In the genomic region with DNA sequence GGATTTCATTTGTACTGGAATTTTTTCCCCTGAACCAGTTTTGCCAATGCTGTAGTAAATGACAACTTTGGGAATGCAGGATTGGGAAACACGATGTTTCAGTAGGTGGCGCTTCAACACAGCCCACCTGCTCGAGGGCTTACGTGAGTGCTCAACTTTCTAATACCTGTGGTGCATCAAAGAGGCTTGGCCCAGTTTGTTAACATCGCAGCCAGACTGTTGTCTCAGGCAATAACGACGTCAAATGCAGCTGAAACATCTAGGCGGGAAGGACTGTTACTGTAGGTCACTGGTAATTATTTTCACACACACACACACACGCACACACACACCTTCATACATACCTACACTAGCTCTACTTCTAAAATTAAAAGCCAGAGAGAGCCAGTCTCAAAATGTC, we compare ENCODE assay signal across 9 cellular contexts.
DNase-seq lines count a peak whose midpoint lies in the region; ATAC-seq, FAIRE-seq and TF ChIP-seq lines count a peak whose summit lies in the region.
"Had no signal": no experiment of that assay in that cellular context is flagged by ENCODE, and none has a peak within 500 bp of the region (broad histone marks: within the 10 kb centered on the region; RNA-seq: fewer than 3 reads in every experiment).

No MANE protein-coding gene starts in this region.

- peak; percentile 73 for TF ChIP-seq RAD21 in SK-N-SH (IDR thresholded peaks at IDR 0.05; ENCODE audit: low read length)

- WGBS in SK-N-SH (ENCODE audit: low lambda C conversion rate): 2% methylated on average over 9 of the region's 9 CpGs

- H3K4me2 ChIP-seq in SK-N-SH: no peak overlapping the region

- no peak overlapping the region for H2AFZ ChIP-seq in SK-N-SH (ENCODE audit: low read depth)

- POLR2A ChIA-PET in SK-N-SH (lab: Yijun Ruan, JAX): no interaction called here

- FAIRE-seq in urothelium cell line (lab: Jason Lieb, UNC): no peak

- H3K4me3 ChIP-seq in LNCaP clone FGC (ENCODE audit: low read depth, low read length): no peak overlapping the region
- H3K4me3 ChIP-seq in SK-N-SH (ENCODE audit: low read depth in 2 of 2, low read length in 1 of 2): no peak overlapping the region
- H3K4me3 ChIP-seq: HAP-1 had no signal

- no peaks in the 10 kb centered on the region; a peak in 1 of 4 replicates for H3K4me1 ChIP-seq in SK-N-SH (ENCODE audit: control insufficient read depth in 1 of 2, insufficient read depth in 2 of 2, low read depth in 1 of 2, low read length in 1 of 2)
- H3K4me1 ChIP-seq: HAP-1 had no signal

- intact Hi-C loops in left ventricle myocardium superior (cut with micrococcal nuclease): loop anchor here (5.0 kb wide), 1 partner anchor 161 kb away; no protein-coding TSS in a partner anchor

- H3K27me3 ChIP-seq in SK-N-SH (ENCODE audit: insufficient read depth): no peaks in the 10 kb centered on the region

- no peaks in the 10 kb centered on the region for H4K20me1 ChIP-seq in SK-N-SH (ENCODE audit: insufficient read depth)

- H3K36me3 ChIP-seq in SK-N-SH (replicated peaks in 1 of 2; ENCODE audit: control insufficient read depth in 1 of 2, insufficient read depth in 2 of 2, low read length in 1 of 2): no peaks in the 10 kb centered on the region
- H3K36me3 ChIP-seq: HAP-1 had no signal

- H3F3A ChIP-seq in SK-N-SH (replicated peaks; ENCODE audit: insufficient read depth): no peaks in the 10 kb centered on the region

- TF ChIP-seq EP300 in SK-N-SH (IDR thresholded peaks at IDR 0.05; ENCODE audit: borderline replicate concordance in 1 of 2, low read depth in 1 of 2, low read length in 1 of 2): no peak

- peak; percentile 92 for TF ChIP-seq CTCF in LNCaP clone FGC (IDR thresholded peaks at IDR 0.05; ENCODE audit: control insufficient read depth, extremely low read depth, insufficient read depth)
- TF ChIP-seq CTCF in SK-N-SH (IDR thresholded peaks at IDR 0.05): peak; percentile 72

- no peak overlapping the region for H3K9ac ChIP-seq in SK-N-SH

- H3K9me2 ChIP-seq in SK-N-SH: no peaks in the 10 kb centered on the region

- DNase-seq in DMS 273 (lab: John Stamatoyannopoulos, UW; ENCODE audit: unreplicated experiment) (peak; percentile 75), LNCaP clone FGC (ENCODE audit: low read depth) (peak; percentile 66), SK-N-SH (peak; percentile 2), left ventricle myocardium superior (no peak), urothelium cell line (ENCODE audit: low spot score) (peak; percentile 32), SKM-1 treated with dmso at 0.1 percent for 144 hours (lab: John Stamatoyannopoulos, UW; ENCODE audit: unreplicated experiment) (no peak), NOMO-1 (lab: John Stamatoyannopoulos, UW; ENCODE audit: unreplicated experiment in 2 of 2) (no peak)

- H3K9me3 ChIP-seq in SK-N-SH: peaks cover 4% of the 10 kb centered on the region; the same call in 1 of the 2 replicates
- H3K9me3 ChIP-seq: HAP-1 had no signal

- CTCF ChIA-PET in SK-N-SH (lab: Yijun Ruan, JAX): interaction anchor here (0.7 to 1.6 kb wide), 6 partner anchors 14 to 1184 kb away, joined by 3 to 5 read pairs (median 3); no protein-coding TSS in a partner anchor

- H3K27ac ChIP-seq in SK-N-SH (ENCODE audit: low read depth in 2 of 2, low read length in 1 of 2): no peak overlapping the region

- H3K79me2 ChIP-seq in SK-N-SH (ENCODE audit: insufficient read depth): no peaks in the 10 kb centered on the region

- peak; percentile 59 for ATAC-seq in left ventricle myocardium superior
- no peak for ATAC-seq in GM21367 (IDR thresholded peaks at IDR 0.05; ENCODE audit: unreplicated experiment)

TF ChIP-seq in SK-N-SH, 30 proteins besides CTCF, POLR2A, EP300 and RAD21:
- TF ChIP-seq SIN3A (IDR thresholded peaks at IDR 0.05; ENCODE audit: borderline replicate concordance, low read depth, low read length): no peak
- TF ChIP-seq MEF2A (IDR thresholded peaks at IDR 0.05; ENCODE audit: borderline replicate concordance, low read depth): no peak
- peak; percentile 65 for TF ChIP-seq SMC3 (IDR thresholded peaks at IDR 0.05; ENCODE audit: low read depth, low read length)

Comparison
In these comparisons a context has a peak if more than half of its experiments do, and no peak if none do; other contexts are left out.
1. DNase-seq: peak in DMS 273 (single experiment), LNCaP clone FGC (single experiment), SK-N-SH (single experiment) and urothelium cell line (single experiment); none in left ventricle myocardium superior (single experiment), SKM-1 treated with dmso at 0.1 percent for 144 hours (single experiment) and NOMO-1 (0 of 2).